In the genomic region with DNA sequence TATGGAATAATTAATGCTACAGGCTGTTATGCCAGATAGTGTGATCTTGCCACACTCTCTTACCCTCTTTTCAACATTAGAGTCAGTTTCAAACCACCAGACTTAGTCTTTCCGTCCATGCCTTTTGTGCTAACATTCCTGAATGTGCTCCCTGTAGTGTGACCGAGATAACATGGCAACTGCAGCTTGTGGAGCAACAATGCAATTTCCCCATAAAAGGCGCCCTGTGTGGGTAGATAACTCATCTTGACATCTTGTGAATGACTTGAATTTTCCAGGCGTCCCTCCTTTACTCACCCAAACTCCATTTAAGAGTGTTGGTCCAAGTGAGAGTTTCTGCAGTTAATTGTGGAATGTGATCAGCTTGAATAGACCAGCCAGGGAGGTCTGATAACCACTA, we compare ENCODE assay signal across 19 cellular contexts.
DNase-seq lines count a peak whose midpoint lies in the region; ATAC-seq and TF ChIP-seq lines count a peak whose summit lies in the region.
"Had no signal": no experiment of that assay in that cellular context is flagged by ENCODE, and none has a peak within 500 bp of the region (broad histone marks: within the 10 kb centered on the region; RNA-seq: fewer than 3 reads in every experiment).

No MANE protein-coding gene starts in this region.

- no peak overlapping the region for H3K4me3 ChIP-seq in astrocyte of the spinal cord (ENCODE audit: low read depth, low read length)
- H3K4me3 ChIP-seq in Peyer's patch, result no peak overlapping the region
- H3K4me3 ChIP-seq in uterus, result no peak overlapping the region
- H3K4me3 ChIP-seq: skin epidermis, tibial artery had no signal

- intact Hi-C loops in uterus (cut with DNase I; ENCODE audit: low total_unique reads), result no loop called here

- in situ Hi-C loops in astrocyte of the spinal cord (cut with HindIII; ENCODE audit: low sequenced_read_pairs), result no loop called here

- DNase-seq in M059J (ENCODE audit: low read depth) (peak; percentile 62), astrocyte of the spinal cord (ENCODE audit: low read depth, low spot score) (peak; percentile 26), islet precursor cell (peak; percentile 63), Peyer's patch (no peak), uterus (no peak), RKO (ENCODE audit: low spot score) (no peak)
- DNase-seq: activated CD4-positive, alpha-beta T cell treated with anti-CD3 and anti-CD28 coated beads, Interleukin-2, amount 10 ng/mL, durations not matched to agents 7 days and 5 days; activated CD8-positive, alpha-beta memory T cell treated with anti-CD3 and anti-CD28 coated beads, Interleukin-2, amount 50 U/mL, for 48 hours; activated effector memory CD4-positive, alpha-beta T cell treated with anti-CD3 and anti-CD28 coated beads, Interleukin-2, amount 50 U/mL, for 16 hours; DND-41; foreskin fibroblast; kidney glomerular epithelial cell; naive thymus-derived CD4-positive, alpha-beta T cell; NCI-H526; Right ventricle myocardium superior; stimulated activated naive CD4-positive, alpha-beta T cell treated with Interleukin-2 at 50 U/mL for 16 hours; tibial artery had no signal

- H3K9me3 ChIP-seq in Peyer's patch (no peaks in the 10 kb centered on the region), uterus (no peaks in the 10 kb centered on the region)
- H3K9me3 ChIP-seq: tibial artery had no signal

- H3K27me3 ChIP-seq in Peyer's patch (no peaks in the 10 kb centered on the region), uterus (no peaks in the 10 kb centered on the region)
- H3K27me3 ChIP-seq: tibial artery had no signal

- TF ChIP-seq CTCF in astrocyte of the spinal cord (IDR thresholded peaks at IDR 0.05; ENCODE audit: low read depth, low read length), result no peak
- no peak for TF ChIP-seq CTCF in Peyer's patch (IDR thresholded peaks at IDR 0.05)
- TF ChIP-seq CTCF in uterus (IDR thresholded peaks at IDR 0.05), result no peak

- H3K36me3 ChIP-seq in Peyer's patch (no peaks in the 10 kb centered on the region), uterus (no peaks in the 10 kb centered on the region)
- H3K36me3 ChIP-seq: tibial artery had no signal

- H3K27ac ChIP-seq in Peyer's patch (no peak overlapping the region), uterus (no peak overlapping the region)
- H3K27ac ChIP-seq: skin epidermis, tibial artery had no signal

- no peak for ATAC-seq in HG03039 (IDR thresholded peaks at IDR 0.05; ENCODE audit: unreplicated experiment)
- ATAC-seq: naive thymus-derived CD4-positive, alpha-beta T cell had no signal

- H3K4me1 ChIP-seq in Peyer's patch, result no peaks in the 10 kb centered on the region
- no peaks in the 10 kb centered on the region for H3K4me1 ChIP-seq in uterus
- H3K4me1 ChIP-seq: tibial artery had no signal

- TF ChIP-seq POLR2A in Peyer's patch (IDR thresholded peaks at IDR 0.05), result no peak
- TF ChIP-seq POLR2A in uterus (IDR thresholded peaks at IDR 0.05), result no peak

Comparison
In these comparisons a context has a peak if more than half of its experiments do, and no peak if none do; other contexts are left out.
1. DNase-seq: peak in M059J (single experiment), astrocyte of the spinal cord (single experiment) and islet precursor cell (single experiment); none in Peyer's patch (0 of 3), uterus (0 of 2) and RKO (single experiment).